ENCODE assay signal across 2 cellular contexts in the genomic region with DNA sequence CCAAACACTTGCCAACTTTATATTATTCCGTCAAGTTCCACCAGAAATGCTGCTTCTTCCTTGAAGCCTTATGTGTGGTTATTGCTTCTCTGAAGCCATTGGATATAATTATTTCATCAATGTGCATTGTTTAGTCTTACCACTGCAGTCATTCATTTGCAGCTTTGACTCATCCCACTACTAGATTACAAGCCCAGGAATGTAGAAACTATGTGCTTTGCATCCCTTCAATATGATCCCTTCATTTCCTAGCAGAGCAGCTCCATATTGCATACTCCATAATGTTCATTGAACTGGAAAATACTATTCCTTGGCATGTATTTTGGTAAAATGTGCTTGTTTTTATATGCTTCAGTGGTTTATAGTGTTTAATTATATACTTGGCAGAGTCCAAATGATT. TPM values are rescaled to one million over a fixed set of nuclear protein-coding genes. Genes with fewer than 3 reads are reported as not detected.
"Had no signal": no experiment of that assay in that cellular context is flagged by ENCODE, and none has a peak within 500 bp of the region (broad histone marks: within the 10 kb centered on the region; RNA-seq: fewer than 3 reads in every experiment).

No MANE protein-coding gene starts in this region.

RNA-seq across cellular contexts. Expression of a gene that starts 34.3 kb away (rescaled TPM):
- total RNA-seq: epithelial cell of proximal tubule, foreskin keratinocyte had no signal
- polyA plus RNA-seq: foreskin keratinocyte had no signal
